18 cellular contexts compared by ENCODE assay signal in genomic region chr4:22416403-22416802, GRCh38.
DNase-seq lines count a peak whose midpoint lies in the region; ATAC-seq, FAIRE-seq and TF ChIP-seq lines count a peak whose summit lies in the region.
"Had no signal": no experiment of that assay in that cellular context is flagged by ENCODE, and none has a peak within 500 bp of the region (broad histone marks: within the 10 kb centered on the region; RNA-seq: fewer than 3 reads in every experiment).

No MANE protein-coding gene starts in this region.

- no peak overlapping the region for H3K23ac ChIP-seq in mesendoderm (ENCODE audit: low read length)

- H3K4me2 ChIP-seq in mesendoderm (ENCODE audit: low read length) (no peak overlapping the region), HepG2 (ENCODE audit: low read depth, low read length) (no peak overlapping the region)
- H3K4me2 ChIP-seq: KMS-11 had no signal

- no peak overlapping the region for H3K4ac ChIP-seq in mesendoderm (ENCODE audit: low read depth, low read length)

- no CpG with 5 or more reads among the region's 3 CpGs for WGBS in mesendoderm (ENCODE audit: extremely low coverage, insufficient coverage, low lambda C conversion rate)
- WGBS in HepG2 (ENCODE audit: low lambda C conversion rate), result 94% methylated on average over 3 of the region's 3 CpGs
- WGBS in tibial nerve, 2 donors, result 17 to 26% methylated on average over 3 of the region's 3 CpGs

- in situ Hi-C loops in HepG2 (cut with HindIII; ENCODE audit: extremely low pct_ligation_motif_present, low pct_unique_long_range_greater_than_20kb), result no loop called here

- no peak for TF ChIP-seq RAD21 in HepG2 (CRISPR knock-in tag; IDR thresholded peaks at IDR 0.05)

- no peak for TF ChIP-seq POLR2A in HepG2 (IDR thresholded peaks at IDR 0.05; ENCODE audit: insufficient read depth in 1 of 2, low read depth in 2 of 2, low read length in 2 of 2)
- no peak for TF ChIP-seq POLR2A in tibial nerve (IDR thresholded peaks at IDR 0.05)

- no peak overlapping the region for H3K18ac ChIP-seq in mesendoderm (ENCODE audit: low read length)

- no peak overlapping the region for H2BK15ac ChIP-seq in mesendoderm (replicated peaks; ENCODE audit: low read depth)

- H3K56ac ChIP-seq in mesendoderm (ENCODE audit: low read length), result no peak overlapping the region

- H3K27me3 ChIP-seq in mesendoderm (ENCODE audit: insufficient read depth, low read length, poor library complexity) (no peaks in the 10 kb centered on the region), HepG2 (ENCODE audit: control insufficient read depth in 1 of 2, insufficient read depth in 2 of 2, low read length in 2 of 2) (no peaks in the 10 kb centered on the region), tibial nerve (no peaks in the 10 kb centered on the region)
- H3K27me3 ChIP-seq: neutrophil, Peyer's patch, SJSA1, suprapubic skin had no signal

- intact Hi-C loops in HepG2 (cut with micrococcal nuclease; ENCODE audit: unreplicated experiment), result no loop called here

- H4K8ac ChIP-seq in mesendoderm (ENCODE audit: low read depth, low read length), result no peak overlapping the region

- H3K27ac ChIP-seq in mesendoderm (ENCODE audit: low read depth, low read length) (no peak overlapping the region), HepG2 (ENCODE audit: extremely low read length, insufficient read depth, low read length) (no peak overlapping the region), tibial nerve (no peak overlapping the region)
- H3K27ac ChIP-seq: KMS-11, neutrophil, Peyer's patch, SJSA1, suprapubic skin had no signal

- peak; percentile 60 for DNase-seq in EH (ENCODE audit: low read depth)
- DNase-seq in NCI-H524 (lab: John Stamatoyannopoulos, UW), result peak; percentile 52 to 83
- DNase-seq in cardiac fibroblast (ENCODE audit: low read depth in 2 of 2), result peak; percentile 20 to 30
- peak; percentile 33 for DNase-seq in mesendoderm
- no peak for DNase-seq in HepG2 (ENCODE audit: low spot score)
- no peak for DNase-seq in tibial nerve (ENCODE audit: low spot score in 2 of 2)
- DNase-seq: activated CD4-positive, CD25-positive, alpha-beta regulatory T cell treated with anti-CD3 and anti-CD28 coated beads, Interleukin-2, amount 50 U/mL, for 72 hours; CD8-positive, alpha-beta T cell; DMS53; left colon; Peyer's patch; T-helper 17 cell had no signal

- H3K4me1 ChIP-seq in mesendoderm (ENCODE audit: control insufficient read depth, low read depth, low read length) (no peaks in the 10 kb centered on the region), HepG2 (ENCODE audit: insufficient read depth, low read length) (no peaks in the 10 kb centered on the region), tibial nerve (no peaks in the 10 kb centered on the region)
- H3K4me1 ChIP-seq: Peyer's patch, SJSA1, suprapubic skin had no signal

- no peak overlapping the region for H2BK5ac ChIP-seq in mesendoderm (ENCODE audit: low read length)

- H3K9me3 ChIP-seq in HepG2 (ENCODE audit: low read length) (no peaks in the 10 kb centered on the region), tibial nerve (no peaks in the 10 kb centered on the region)
- H3K9me3 ChIP-seq: neutrophil, Peyer's patch, SJSA1, suprapubic skin had no signal

- no peak overlapping the region for H3K4me3 ChIP-seq in cardiac fibroblast (replicated peaks in 1 of 2; ENCODE audit: low read depth in 2 of 2, low read length in 2 of 2)
- no peak overlapping the region for H3K4me3 ChIP-seq in mesendoderm (ENCODE audit: low read length)
- no peak overlapping the region for H3K4me3 ChIP-seq in HepG2 (replicated peaks in 1 of 3; ENCODE audit: insufficient read depth in 1 of 3, low read depth in 2 of 3, low read length in 3 of 3)
- no peak overlapping the region for H3K4me3 ChIP-seq in tibial nerve
- H3K4me3 ChIP-seq: Peyer's patch, SJSA1, suprapubic skin had no signal

- no peak overlapping the region for H3K9ac ChIP-seq in mesendoderm (ENCODE audit: low read length)
- H3K9ac ChIP-seq in HepG2 (ENCODE audit: insufficient read depth, low read depth, low read length), result no peak overlapping the region
- H3K9ac ChIP-seq: KMS-11 had no signal

- BruUV-seq in HepG2 (replicated peaks; lab: Mats Ljungman, UMichigan), result no TSS peak

- H3K36me3 ChIP-seq in mesendoderm (ENCODE audit: control insufficient read depth, insufficient read depth, low read length), result no peaks in the 10 kb centered on the region
- H3K36me3 ChIP-seq in HepG2 (replicated peaks in 1 of 2; ENCODE audit: control insufficient read depth in 1 of 2, insufficient read depth in 2 of 2, low read length in 2 of 2), result peaks cover 3 to 23% of the 10 kb centered on the region in 2 experiments; a peak in 3 of 5 replicates
- peaks cover 0 to 23% (median 0%) of the 10 kb centered on the region in 3 donors for H3K36me3 ChIP-seq in tibial nerve
- H3K36me3 ChIP-seq: neutrophil, SJSA1 had no signal

- TF ChIP-seq EP300 in HepG2 (IDR thresholded peaks at IDR 0.05; ENCODE audit: low read depth in 2 of 2, low read length in 2 of 2), result no peak
- TF ChIP-seq EP300 in HepG2 (CRISPR knock-in tag; IDR thresholded peaks at IDR 0.05; ENCODE audit: borderline replicate concordance), result no peak
- TF ChIP-seq EP300 in tibial nerve (IDR thresholded peaks at IDR 0.05), result no peak

- no peak for TF ChIP-seq CTCF in cardiac fibroblast (IDR thresholded peaks at IDR 0.05; ENCODE audit: low read depth, low read length)
- TF ChIP-seq CTCF in HepG2 (CRISPR knock-in tag; IDR thresholded peaks at IDR 0.05), result no peak
- TF ChIP-seq CTCF in tibial nerve (IDR thresholded peaks at IDR 0.05), result no peak

- FAIRE-seq in HepG2 (lab: Jason Lieb, UNC), result no peak
- FAIRE-seq: bronchial epithelial cell had no signal

- no peak overlapping the region for H4K5ac ChIP-seq in mesendoderm (ENCODE audit: low read length)

- CTCF ChIA-PET in HepG2 (lab: Yijun Ruan, JAX; ENCODE audit: low intra/inter-chr PET ratio, low total read pairs), result no interaction called here

- H2AK5ac ChIP-seq in mesendoderm (ENCODE audit: low read length), result no peak overlapping the region

- H3K79me1 ChIP-seq in mesendoderm (ENCODE audit: low read length), result no peaks in the 10 kb centered on the region

- H4K20me1 ChIP-seq in HepG2 (ENCODE audit: insufficient read depth, low read length), result no peaks in the 10 kb centered on the region

- H3K79me2 ChIP-seq in mesendoderm (ENCODE audit: control insufficient read depth, insufficient read depth, low read length) (no peaks in the 10 kb centered on the region), HepG2 (ENCODE audit: insufficient read depth, low read length) (no peaks in the 10 kb centered on the region)

- no peak overlapping the region for H2AFZ ChIP-seq in HepG2 (ENCODE audit: low read length)

- POLR2A ChIA-PET in HepG2 (lab: Yijun Ruan, JAX), result no interaction called here

- H2BK120ac ChIP-seq in mesendoderm (ENCODE audit: low read depth, low read length), result no peak overlapping the region

- ATAC-seq in HepG2 (no peak), HG03097 (IDR thresholded peaks at IDR 0.05; ENCODE audit: low FRiP score, unreplicated experiment) (no peak)
- ATAC-seq: CD8-positive, alpha-beta T cell; left colon; T-helper 17 cell had no signal

TF ChIP-seq in HepG2, 621 proteins besides CTCF, POLR2A, EP300 and RAD21:
- no peak for TF ChIP-seq CBX5 (CRISPR knock-in tag; IDR thresholded peaks at IDR 0.05; ENCODE audit: borderline replicate concordance)
- no peak for TF ChIP-seq MAFF (IDR thresholded peaks at IDR 0.05; ENCODE audit: low read depth, low read length)
- TF ChIP-seq MBNL3 (CRISPR knock-in tag; conservative IDR thresholded peaks at IDR 0.05), result no peak
- TF ChIP-seq PLRG1 (conservative IDR thresholded peaks at IDR 0.05), result no peak
- no peak for TF ChIP-seq ZNF232 (CRISPR knock-in tag; IDR thresholded peaks at IDR 0.05; ENCODE audit: borderline replicate concordance)

Comparison
In these comparisons a context has a peak if more than half of its experiments do, and no peak if none do; other contexts are left out.
1. DNase-seq: peak in EH (single experiment), NCI-H524 (2 of 2), cardiac fibroblast (2 of 2) and mesendoderm (single experiment); none in HepG2 (single experiment) and tibial nerve (0 of 2).